8 cellular contexts compared by ENCODE assay signal in the genomic region with DNA sequence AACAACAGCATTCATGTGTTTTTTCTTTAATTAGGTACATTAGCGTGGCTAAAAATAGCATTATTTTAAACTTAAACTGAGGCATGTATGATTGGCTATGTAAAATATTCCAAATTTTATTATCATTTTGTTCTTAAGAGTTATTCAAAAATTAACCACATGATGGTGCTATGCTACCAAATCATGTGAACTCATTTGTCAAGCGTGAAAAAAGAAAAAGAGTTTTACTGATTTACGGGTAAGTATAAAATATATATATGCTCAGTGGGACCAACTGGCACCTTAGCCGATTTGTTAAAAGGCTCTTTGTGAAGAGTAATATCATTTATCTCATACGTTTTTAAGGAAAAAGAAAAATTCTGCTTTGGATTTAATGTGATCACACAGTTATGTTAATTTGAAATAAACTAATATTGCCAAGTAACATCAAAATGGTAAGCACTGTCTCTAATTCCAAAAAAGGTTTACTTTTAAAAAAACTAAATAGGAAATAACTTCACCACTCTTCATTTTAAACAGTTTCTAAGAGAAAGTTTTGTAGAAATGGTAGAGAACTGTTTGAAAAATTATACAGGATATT.
A peak's percentile ranks its signal among the peaks of the same experiment; 100 is the strongest.
DNase-seq lines count a peak whose midpoint lies in the region; ATAC-seq, FAIRE-seq and TF ChIP-seq lines count a peak whose summit lies in the region.

No MANE protein-coding gene starts in this region.

- H3K9ac ChIP-seq in SK-N-MC (ENCODE audit: insufficient read length) (peak overlapping the region; percentile 10), keratinocyte (ENCODE audit: control insufficient read depth, extremely low read depth, insufficient read depth, low read length) (no peak overlapping the region)

- DNase-seq in CD1c-positive myeloid dendritic cell (ENCODE audit: extremely low spot score) = peak; percentile 39
- DNase-seq in SK-N-MC (ENCODE audit: low read depth, low spot score) = no peak
- DNase-seq in keratinocyte (ENCODE audit: low read depth, low spot score) = peak; percentile 1
- no peak for DNase-seq in activated CD8-positive, alpha-beta memory T cell treated with anti-CD3 and anti-CD28 coated beads, Interleukin-2, amount 50 U/mL, for 48 hours
- no peak for DNase-seq in activated naive CD4-positive, alpha-beta T cell treated with Interleukin-2 at 50 U/mL for 16 hours

- H3K9me1 ChIP-seq in keratinocyte (ENCODE audit: control insufficient read depth, extremely low read depth, insufficient read depth, low read length) = no peaks in the 10 kb centered on the region

- H4K20me1 ChIP-seq in keratinocyte (ENCODE audit: control insufficient read depth, extremely low read depth, insufficient read depth, low read length) = no peaks in the 10 kb centered on the region

- TF ChIP-seq CTCF in keratinocyte (optimal IDR thresholded peaks at IDR 0.05 in 1 of 3, IDR thresholded peaks at IDR 0.05 in 1 of 3, conservative IDR thresholded peaks at IDR 0.05 in 1 of 3; ENCODE audit: extremely low read depth in 1 of 3, insufficient read depth in 2 of 3, low read length in 3 of 3) = peak in 2 of 3 experiments; percentile 19 to 26

- dilution Hi-C loops in keratinocyte (cut with MboI; ENCODE audit: extremely low pct_ligation_motif_present, low sequenced_read_pairs) = no loop called here

- no peak overlapping the region for H2AFZ ChIP-seq in keratinocyte (ENCODE audit: control insufficient read depth, low read length)

- H3K9me3 ChIP-seq in SK-N-MC (ENCODE audit: low read depth, low read length) = no peaks in the 10 kb centered on the region
- H3K9me3 ChIP-seq in keratinocyte (ENCODE audit: control insufficient read depth, low read depth, low read length) = no peaks in the 10 kb centered on the region

- peak overlapping the region; percentile 60 for H3K4me3 ChIP-seq in SK-N-MC
- no peak overlapping the region for H3K4me3 ChIP-seq in keratinocyte (ENCODE audit: control insufficient read depth in 2 of 3, extremely low read depth in 1 of 3, insufficient read depth in 2 of 3, low read depth in 1 of 3, low read length in 3 of 3)

- no peak for FAIRE-seq in keratinocyte (lab: Jason Lieb, UNC)

- no peaks in the 10 kb centered on the region for H3K36me3 ChIP-seq in SK-N-MC (ENCODE audit: insufficient read depth, low read length)
- H3K36me3 ChIP-seq in keratinocyte (ENCODE audit: control insufficient read depth in 2 of 2, extremely low read depth in 1 of 2, insufficient read depth in 2 of 2, low read length in 2 of 2) = no peaks in the 10 kb centered on the region

- ATAC-seq in HG02885 (IDR thresholded peaks at IDR 0.05; ENCODE audit: poor library complexity, unreplicated experiment) = peak; percentile 42
- ATAC-seq in GM21381 (IDR thresholded peaks at IDR 0.05; ENCODE audit: unreplicated experiment) = no peak
- no peak for ATAC-seq in HG02642 (IDR thresholded peaks at IDR 0.05; ENCODE audit: poor library complexity, unreplicated experiment)

- H3K79me2 ChIP-seq in keratinocyte (ENCODE audit: control insufficient read depth, insufficient read depth, low read length) = no peaks in the 10 kb centered on the region

- H3K4me1 ChIP-seq in keratinocyte (ENCODE audit: control insufficient read depth, extremely low read depth, insufficient read depth, low read length) = peaks cover 21% of the 10 kb centered on the region

- H3K27ac ChIP-seq in SK-N-MC (peak overlapping the region; percentile 84), keratinocyte (ENCODE audit: control insufficient read depth, insufficient read depth, low read length) (no peak overlapping the region)

- H3K4me2 ChIP-seq in keratinocyte (ENCODE audit: control insufficient read depth, extremely low read depth, insufficient read depth, low read depth, low read length) = peak overlapping the region; percentile 28

- no peaks in the 10 kb centered on the region for H3K27me3 ChIP-seq in keratinocyte (ENCODE audit: control insufficient read depth, extremely low read depth, insufficient read depth, low read length)

Comparison
In these comparisons a context has a peak if more than half of its experiments do, and no peak if none do; other contexts are left out.
1. DNase-seq: peak in CD1c-positive myeloid dendritic cell (single experiment) and keratinocyte (single experiment); none in SK-N-MC (single experiment), activated CD8-positive, alpha-beta memory T cell treated with anti-CD3 and anti-CD28 coated beads, Interleukin-2, amount 50 U/mL, for 48 hours (single experiment) and activated naive CD4-positive, alpha-beta T cell treated with Interleukin-2 at 50 U/mL for 16 hours (single experiment).